In genomic region chr4:152780267-152780811, GRCh38 we compare ENCODE assay signal across 8 cellular contexts. TPM values are rescaled to one million over a fixed set of nuclear protein-coding genes. Genes with fewer than 3 reads are reported as not detected.
DNase-seq lines count a peak whose midpoint lies in the region; ATAC-seq and TF ChIP-seq lines count a peak whose summit lies in the region.

No MANE protein-coding gene starts in this region.

- TF ChIP-seq POLR2A in esophagus squamous epithelium (IDR thresholded peaks at IDR 0.05) = no peak

- intact Hi-C loops in esophagus squamous epithelium (cut with DNase I) = no loop called here

- DNase-seq in CD8-positive, alpha-beta memory T cell = peak in 1 of 5 donors; percentile 59
- DNase-seq in HFF-Myc (ENCODE audit: extremely low read depth, low read depth) (no peak), esophagus squamous epithelium (lab: John Stamatoyannopoulos, UW) (no peak), HT-29 (ENCODE audit: low spot score) (no peak), UCSD-AML1 (lab: John Stamatoyannopoulos, UW; ENCODE audit: unreplicated experiment) (no peak)
- no peak for DNase-seq in activated effector memory CD4-positive, alpha-beta T cell treated with anti-CD3 and anti-CD28 coated beads, Interleukin-2, amount 50 U/mL, for 16 hours

- TF ChIP-seq CTCF in HFF-Myc (IDR thresholded peaks at IDR 0.05; ENCODE audit: low read depth, low read length, missing control alignments) (no peak), esophagus squamous epithelium (IDR thresholded peaks at IDR 0.05) (no peak), nephron (IDR thresholded peaks at IDR 0.05; ENCODE audit: unreplicated experiment in 3 of 3) (no peak)

- WGBS in esophagus squamous epithelium, 2 donors = 1 to 6% methylated on average over 4 to 15 of the region's 16 CpGs

- no peaks in the 10 kb centered on the region for H3K9me3 ChIP-seq in CD8-positive, alpha-beta memory T cell (ENCODE audit: low read length)
- no peaks in the 10 kb centered on the region for H3K9me3 ChIP-seq in esophagus squamous epithelium

- H3K4me1 Mint-ChIP-seq in CD8-positive, alpha-beta memory T cell = peaks cover 40 to 64% (median 60%) of the 10 kb centered on the region in 3 donors
- peaks cover 35% of the 10 kb centered on the region for H3K4me1 Mint-ChIP-seq in nephron

- H3K4me1 ChIP-seq in CD8-positive, alpha-beta memory T cell (ENCODE audit: insufficient read depth, low read length) = peaks cover 25% of the 10 kb centered on the region
- peaks cover 9 to 56% (median 11%) of the 10 kb centered on the region in 3 donors for H3K4me1 ChIP-seq in esophagus squamous epithelium

- no peaks in the 10 kb centered on the region for H3K9me3 Mint-ChIP-seq in CD8-positive, alpha-beta memory T cell
- H3K9me3 Mint-ChIP-seq in nephron = no peaks in the 10 kb centered on the region

- H3K27me3 Mint-ChIP-seq in CD8-positive, alpha-beta memory T cell = peaks cover 0 to 4% of the 10 kb centered on the region in 2 donors
- H3K27me3 Mint-ChIP-seq in nephron (ENCODE audit: low read depth) = no peaks in the 10 kb centered on the region

- ATAC-seq in SK-N-SH treated with all-trans-retinoic acid at 6 μM for 48 hours = peak; percentile 21

- H3K4me3 Mint-ChIP-seq in CD8-positive, alpha-beta memory T cell = peak overlapping the region; percentile 95 to 100 (median 99)
- H3K4me3 Mint-ChIP-seq in nephron = peak overlapping the region; percentile 92 to 99 (median 98)

- H3K36me3 ChIP-seq in CD8-positive, alpha-beta memory T cell (ENCODE audit: insufficient read depth, low read length) = no peaks in the 10 kb centered on the region
- peaks cover 0 to 8% (median 0%) of the 10 kb centered on the region in 3 donors for H3K36me3 ChIP-seq in esophagus squamous epithelium

- POLR2A ChIA-PET in CD8-positive, alpha-beta memory T cell (lab: Charles Lee) = no interaction called here

- peak overlapping the region; percentile 92 to 99 (median 98) for H3K27ac Mint-ChIP-seq in CD8-positive, alpha-beta memory T cell
- peak overlapping the region; percentile 96 to 98 (median 98) for H3K27ac Mint-ChIP-seq in nephron

- no peaks in the 10 kb centered on the region for H3K27me3 ChIP-seq in CD8-positive, alpha-beta memory T cell (ENCODE audit: insufficient read depth, low read length, poor library complexity, severe bottlenecking)
- no peaks in the 10 kb centered on the region for H3K27me3 ChIP-seq in esophagus squamous epithelium

- H3K4me3 ChIP-seq in CD8-positive, alpha-beta memory T cell (ENCODE audit: low read length) = peak overlapping the region; percentile 81
- H3K4me3 ChIP-seq in HFF-Myc (replicated peaks; ENCODE audit: low read depth, low read length) = peak overlapping the region; percentile 94
- H3K4me3 ChIP-seq in esophagus squamous epithelium = peak overlapping the region; percentile 67 to 89 (median 76)

- CTCF ChIA-PET in CD8-positive, alpha-beta memory T cell (lab: Charles Lee) = interaction anchor here (0.7 to 2.0 kb wide), 4 partner anchors 12 to 335 kb away, joined by 3 to 6 read pairs (median 3); no protein-coding TSS in a partner anchor

- peaks cover 0 to 13% (median 0%) of the 10 kb centered on the region in 3 donors for H3K36me3 Mint-ChIP-seq in CD8-positive, alpha-beta memory T cell
- no peaks in the 10 kb centered on the region for H3K36me3 Mint-ChIP-seq in nephron (ENCODE audit: low read depth)

- H3K27ac ChIP-seq in CD8-positive, alpha-beta memory T cell (ENCODE audit: low read depth, low read length) = peak overlapping the region; percentile 84
- peak overlapping the region; percentile 88 to 98 (median 94) for H3K27ac ChIP-seq in esophagus squamous epithelium

TF ChIP-seq in SK-N-SH treated with all-trans-retinoic acid at 6 μM for 48 hours, 23 proteins besides CTCF, POLR2A, EP300 and RAD21:
- TF ChIP-seq BACH2 (CRISPR knock-in tag; IDR thresholded peaks at IDR 0.05; ENCODE audit: borderline replicate concordance) (no peak), SNAI2 (CRISPR knock-in tag; IDR thresholded peaks at IDR 0.05) (no peak), PATZ1 (CRISPR knock-in tag; IDR thresholded peaks at IDR 0.05; ENCODE audit: borderline replicate concordance) (no peak), ZNF70 (CRISPR knock-in tag; IDR thresholded peaks at IDR 0.05) (no peak)

RNA-seq across cellular contexts. Expression of gene ARFIP1, which starts 0.6 kb away (rescaled TPM):
- 10 to 100 TPM; 13.1 to 14.0 TPM for total RNA-seq in CD8-positive, alpha-beta memory T cell
- polyA plus RNA-seq in CD8-positive, alpha-beta memory T cell = 15.3 TPM
- 10 to 100 TPM; 21.7 to 34.3 (median 28.0) TPM for total RNA-seq in esophagus squamous epithelium
- total RNA-seq in HT-29 (2014; rRNA removed; shearing (Covaris generic)) = 27.0 and 29.6 TPM in 2 replicates

RNA-seq across cellular contexts. Expression of gene TIGD4, which starts 0.8 kb away (rescaled TPM):
- under 1 TPM; 0.60 to 0.68 TPM for total RNA-seq in CD8-positive, alpha-beta memory T cell
- polyA plus RNA-seq in CD8-positive, alpha-beta memory T cell = 0.29 TPM
- under 1 TPM in 3 of 4 donors, not detected in 1; 0.19 to 0.38 (median 0.22) TPM for total RNA-seq in esophagus squamous epithelium
- total RNA-seq in HT-29 (2014; rRNA removed; shearing (Covaris generic)) = 0.23 and 0.34 TPM in 2 replicates
